ENCODE assay signal across 14 cellular contexts in the genomic region with DNA sequence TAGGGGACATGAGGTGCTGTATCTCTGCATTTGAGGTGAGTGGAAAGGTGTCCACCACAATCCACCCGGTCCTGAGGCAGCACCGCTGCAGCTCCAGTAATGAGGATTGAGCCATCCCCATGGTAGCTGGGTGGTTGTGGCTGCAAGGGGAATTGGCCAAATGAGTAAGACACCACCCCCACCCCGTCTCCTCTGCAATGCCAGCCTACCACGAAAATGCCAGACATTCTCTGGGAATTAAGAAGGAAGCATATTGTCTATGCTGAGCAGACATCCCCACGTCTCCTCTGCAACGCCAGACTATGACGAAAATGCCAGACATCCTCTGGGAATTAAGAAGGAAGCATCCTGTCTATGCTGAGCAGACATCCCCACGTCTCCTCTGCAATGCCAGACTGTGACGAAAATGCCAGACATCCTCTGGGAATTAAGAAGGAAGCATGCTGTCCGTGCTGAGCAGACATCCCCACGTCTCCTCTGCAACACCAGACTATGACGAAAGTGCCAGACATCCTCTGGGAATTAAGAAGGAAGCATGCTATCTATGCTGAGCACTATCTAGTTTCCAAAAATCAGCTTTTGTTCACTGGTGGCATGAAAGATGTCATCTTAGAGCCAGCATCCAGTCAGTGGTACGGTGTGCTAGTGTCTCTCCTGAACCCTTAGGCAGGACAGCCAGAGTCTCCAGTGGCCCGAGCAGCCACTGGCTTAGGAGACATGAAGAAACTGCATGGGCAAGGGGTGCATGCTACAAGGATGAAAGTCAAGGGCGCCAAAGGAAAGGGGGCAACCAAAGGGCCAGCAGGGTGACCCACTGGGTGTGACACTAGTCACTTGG.
"Had no signal": no experiment of that assay in that cellular context is flagged by ENCODE, and none has a peak within 500 bp of the region (broad histone marks: within the 10 kb centered on the region; RNA-seq: fewer than 3 reads in every experiment).

No MANE protein-coding gene starts in this region.

- H3K27me3 ChIP-seq: ascending aorta, cardiac muscle cell, colonic mucosa, esophagus squamous epithelium, ovary, sigmoid colon, thyroid gland, vagina had no signal

- H3K27me3 Mint-ChIP-seq: activated naive CD4-positive, alpha-beta T cell treated with anti-CD3 and anti-CD28 coated beads, Interleukin-2, amount 10 ng/mL, durations not matched to agents 7 days and 5 days had no signal

- H3K4me1 Mint-ChIP-seq: activated naive CD4-positive, alpha-beta T cell treated with anti-CD3 and anti-CD28 coated beads, Interleukin-2, amount 10 ng/mL, durations not matched to agents 7 days and 5 days had no signal

- H3K4me1 ChIP-seq: ascending aorta, colonic mucosa, esophagus squamous epithelium, sigmoid colon, thyroid gland, vagina had no signal

- H3K4me3 Mint-ChIP-seq: activated naive CD4-positive, alpha-beta T cell treated with anti-CD3 and anti-CD28 coated beads, Interleukin-2, amount 10 ng/mL, durations not matched to agents 7 days and 5 days had no signal

- H3K4me3 ChIP-seq: ascending aorta, cardiac muscle cell, colonic mucosa, esophagus squamous epithelium, ovary, sigmoid colon, thyroid gland, vagina had no signal

- H3K36me3 Mint-ChIP-seq: activated naive CD4-positive, alpha-beta T cell treated with anti-CD3 and anti-CD28 coated beads, Interleukin-2, amount 10 ng/mL, durations not matched to agents 7 days and 5 days had no signal

- H3K27ac ChIP-seq: ascending aorta, cardiac muscle cell, colonic mucosa, esophagus squamous epithelium, ovary, sigmoid colon, thyroid gland, vagina had no signal

- H3K9me3 ChIP-seq: ascending aorta, colonic mucosa, esophagus squamous epithelium, ovary, sigmoid colon, thyroid gland, vagina had no signal

- H3K27ac Mint-ChIP-seq: activated T-helper 2 cell treated with anti-CD3 and anti-CD28 coated beads, Interferon-gamma antibody, Interleukin-2, Interleukin-4, amounts not matched to agents 10 μg/mL and 5 μg/mL and 100 μg/mL, durations not matched to agents 14 hours and 24 hours and 36 hours had no signal

- DNase-seq: activated CD4-positive, CD25-positive, alpha-beta regulatory T cell; activated naive CD4-positive, alpha-beta T cell treated with anti-CD3 and anti-CD28 coated beads, Interleukin-2, amount 10 ng/mL, durations not matched to agents 7 days and 5 days; colonic mucosa; esophagus squamous epithelium; midbrain; ovary; sigmoid colon; stimulated activated CD4-positive, alpha-beta T cell treated with anti-CD3 and anti-CD28 coated beads, Interleukin-1b, Interleukin-23, amount 100 ng/mL, for 48 hours; SW 1271; thyroid gland had no signal

- H3K36me3 ChIP-seq: ascending aorta, cardiac muscle cell, colonic mucosa, esophagus squamous epithelium, ovary, sigmoid colon, thyroid gland, vagina had no signal
